Comparison of ENCODE assay signal across 1 cellular context in the genomic region with DNA sequence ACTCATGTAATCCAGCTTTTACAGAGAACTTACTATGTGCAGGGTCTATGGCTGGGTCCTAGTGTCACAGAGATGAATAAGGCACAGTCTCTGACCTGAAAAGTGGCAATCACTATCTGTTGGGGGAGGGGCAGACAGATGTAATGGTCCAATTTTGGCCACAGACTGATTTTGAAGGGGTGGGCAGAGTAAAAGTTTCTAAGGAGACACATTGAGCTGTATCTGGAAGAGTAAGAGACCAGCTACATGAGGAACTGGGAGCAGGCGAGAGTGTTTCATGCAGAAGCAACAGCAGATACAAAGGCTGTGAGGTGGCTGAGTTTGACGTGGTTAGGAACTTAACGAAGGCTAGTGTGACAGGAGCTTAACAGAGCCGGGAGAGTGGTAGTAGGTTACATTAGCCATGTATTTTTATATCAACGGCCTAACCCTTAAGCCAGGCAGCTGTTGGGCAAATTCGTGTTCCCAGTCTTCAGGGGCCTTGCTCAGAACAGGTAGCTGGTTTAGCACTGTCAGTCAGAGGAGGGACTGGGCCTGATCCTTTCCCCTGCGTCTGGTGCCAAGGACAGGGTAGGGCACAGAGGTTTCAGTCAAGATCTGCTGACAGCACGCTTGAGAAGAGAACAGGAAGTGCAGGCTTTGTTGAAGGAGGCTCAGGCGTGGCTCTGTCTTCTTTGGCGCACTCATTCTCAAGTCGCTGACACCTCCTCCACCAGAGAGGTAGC.
TF ChIP-seq lines count a peak whose summit lies in the region.

No MANE protein-coding gene starts in this region.

TF ChIP-seq in endothelial cell of umbilical vein, 7 proteins besides CTCF, POLR2A, EP300 and RAD21 (continued from another document):
- no peak for TF ChIP-seq POLR2AphosphoS5 (IDR thresholded peaks at IDR 0.05; ENCODE audit: insufficient read depth, low read depth, low read length)
- TF ChIP-seq JUN (IDR thresholded peaks at IDR 0.05; ENCODE audit: borderline replicate concordance, insufficient read depth, insufficient read length, low read depth): no peak
- no peak for TF ChIP-seq EZH2 (IDR thresholded peaks at IDR 0.05; ENCODE audit: borderline replicate concordance, low read depth, low read length, severe bottlenecking)
- TF ChIP-seq GATA2 (IDR thresholded peaks at IDR 0.05; ENCODE audit: insufficient read depth, insufficient read length, low read depth, low read length): no peak
